Comparison of ENCODE assay signal across 21 cellular contexts in the genomic region with DNA sequence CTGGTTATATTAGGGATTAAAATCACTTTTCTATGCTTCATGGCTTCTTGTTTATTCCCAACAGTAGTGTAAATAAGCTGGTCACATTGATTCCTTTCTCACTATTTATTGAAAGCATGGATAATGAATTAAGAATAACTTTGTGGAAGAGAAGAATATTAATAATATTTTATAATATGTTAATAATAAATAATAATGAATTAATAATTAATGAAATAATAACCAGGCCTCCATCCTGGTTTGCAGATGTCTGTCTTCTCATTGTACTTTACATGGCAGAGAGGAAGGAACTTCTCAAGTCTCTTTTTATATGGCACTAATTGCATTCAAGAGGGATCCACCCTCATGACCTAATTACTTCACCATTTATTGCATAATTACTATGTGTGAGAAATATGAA.
A peak's percentile ranks its signal among the peaks of the same experiment; 100 is the strongest.
DNase-seq lines count a peak whose midpoint lies in the region; ATAC-seq, FAIRE-seq and TF ChIP-seq lines count a peak whose summit lies in the region.
"Had no signal": no experiment of that assay in that cellular context is flagged by ENCODE, and none has a peak within 500 bp of the region (broad histone marks: within the 10 kb centered on the region; RNA-seq: fewer than 3 reads in every experiment).

No MANE protein-coding gene starts in this region.

- no peak overlapping the region for H3K4me3 ChIP-seq in HL-60 (replicated peaks; ENCODE audit: insufficient read depth, low read length)
- H3K4me3 ChIP-seq in CD8-positive, alpha-beta memory T cell (ENCODE audit: low read length): no peak overlapping the region
- H3K4me3 ChIP-seq: BLaER1, GM12878 had no signal

- H3K9me3 Mint-ChIP-seq in CD8-positive, alpha-beta memory T cell: peaks cover 0 to 6% (median 2%) of the 10 kb centered on the region in 5 donors

- no peak overlapping the region for H3K27ac Mint-ChIP-seq in CD8-positive, alpha-beta memory T cell
- H3K27ac Mint-ChIP-seq: CD14-positive monocyte; CD4-positive, alpha-beta memory T cell; CD4-positive, CD25-positive, alpha-beta regulatory T cell had no signal

- H3K9me3 ChIP-seq in CD8-positive, alpha-beta memory T cell (ENCODE audit: low read length): no peaks in the 10 kb centered on the region
- H3K9me3 ChIP-seq: BE2C, Caco-2 had no signal

- peak overlapping the region; percentile 45 for H3K27ac ChIP-seq in HL-60 (replicated peaks)
- no peak overlapping the region for H3K27ac ChIP-seq in CD8-positive, alpha-beta memory T cell (ENCODE audit: low read depth, low read length)
- H3K27ac ChIP-seq: BLaER1 had no signal

- H3K27me3 ChIP-seq in HL-60 (ENCODE audit: insufficient read depth, poor library complexity, severe bottlenecking): no peaks in the 10 kb centered on the region
- H3K27me3 ChIP-seq in CD8-positive, alpha-beta memory T cell (ENCODE audit: insufficient read depth, low read length, poor library complexity, severe bottlenecking): no peaks in the 10 kb centered on the region
- H3K27me3 ChIP-seq: BE2C, BLaER1 had no signal

- H3K27me3 Mint-ChIP-seq in CD8-positive, alpha-beta memory T cell: peaks cover 0 to under 1% of the 10 kb centered on the region in 2 donors
- H3K27me3 Mint-ChIP-seq: CD4-positive, alpha-beta memory T cell; CD4-positive, CD25-positive, alpha-beta regulatory T cell had no signal

- peaks cover 5 to 9% (median 5%) of the 10 kb centered on the region in 3 donors for H3K4me1 Mint-ChIP-seq in CD8-positive, alpha-beta memory T cell
- H3K4me1 Mint-ChIP-seq: CD4-positive, CD25-positive, alpha-beta regulatory T cell had no signal

- no peaks in the 10 kb centered on the region for H3K36me3 Mint-ChIP-seq in CD8-positive, alpha-beta memory T cell
- H3K36me3 Mint-ChIP-seq: CD14-positive monocyte; CD4-positive, alpha-beta memory T cell; CD4-positive, CD25-positive, alpha-beta regulatory T cell had no signal

- no peaks in the 10 kb centered on the region for H3K36me3 ChIP-seq in CD8-positive, alpha-beta memory T cell (ENCODE audit: insufficient read depth, low read length)
- H3K36me3 ChIP-seq: BE2C, BLaER1 had no signal

- DNase-seq in HL-60 (ENCODE audit: low read depth in 1 of 2, low spot score in 1 of 2): no peak
- DNase-seq in CD8-positive, alpha-beta memory T cell: no peak
- no peak for DNase-seq in iPS-NIHi7 (ENCODE audit: extremely low spot score)
- DNase-seq: 8988T; ACHN; BE2C; Caco-2; Calu3; CD4-positive, alpha-beta memory T cell; CD4-positive, CD25-positive, alpha-beta regulatory T cell; DMS79 treated with DMSO at 0.1 percent for 48 hours; EL; GDM1 had no signal

- H3K4me1 ChIP-seq in CD8-positive, alpha-beta memory T cell (ENCODE audit: insufficient read depth, low read length): no peaks in the 10 kb centered on the region
- H3K4me1 ChIP-seq: BLaER1, Caco-2 had no signal

- CTCF ChIA-PET in CD8-positive, alpha-beta memory T cell (lab: Charles Lee): interaction anchor here (0.8 to 2.0 kb wide), 9 partner anchors 11 to 361 kb away, joined by 3 to 7 read pairs (median 3); no protein-coding TSS in a partner anchor

- FAIRE-seq in TTC549 (lab: Jason Lieb, UNC): peak; percentile 9
- FAIRE-seq: A204.1, GM12878, GM12892, GM18507 had no signal

- no peak overlapping the region for H3K4me3 Mint-ChIP-seq in CD8-positive, alpha-beta memory T cell
- H3K4me3 Mint-ChIP-seq: CD14-positive monocyte; CD4-positive, alpha-beta memory T cell; CD4-positive, CD25-positive, alpha-beta regulatory T cell had no signal

- POLR2A ChIA-PET in CD8-positive, alpha-beta memory T cell (lab: Charles Lee): no interaction called here

- no peak for TF ChIP-seq CTCF in HL-60 (IDR thresholded peaks at IDR 0.05; ENCODE audit: insufficient read depth, low read length)

- no peak for ATAC-seq in GM19455 (IDR thresholded peaks at IDR 0.05; ENCODE audit: unreplicated experiment)
